ENCODE assay signal across 8 cellular contexts in the genomic region with DNA sequence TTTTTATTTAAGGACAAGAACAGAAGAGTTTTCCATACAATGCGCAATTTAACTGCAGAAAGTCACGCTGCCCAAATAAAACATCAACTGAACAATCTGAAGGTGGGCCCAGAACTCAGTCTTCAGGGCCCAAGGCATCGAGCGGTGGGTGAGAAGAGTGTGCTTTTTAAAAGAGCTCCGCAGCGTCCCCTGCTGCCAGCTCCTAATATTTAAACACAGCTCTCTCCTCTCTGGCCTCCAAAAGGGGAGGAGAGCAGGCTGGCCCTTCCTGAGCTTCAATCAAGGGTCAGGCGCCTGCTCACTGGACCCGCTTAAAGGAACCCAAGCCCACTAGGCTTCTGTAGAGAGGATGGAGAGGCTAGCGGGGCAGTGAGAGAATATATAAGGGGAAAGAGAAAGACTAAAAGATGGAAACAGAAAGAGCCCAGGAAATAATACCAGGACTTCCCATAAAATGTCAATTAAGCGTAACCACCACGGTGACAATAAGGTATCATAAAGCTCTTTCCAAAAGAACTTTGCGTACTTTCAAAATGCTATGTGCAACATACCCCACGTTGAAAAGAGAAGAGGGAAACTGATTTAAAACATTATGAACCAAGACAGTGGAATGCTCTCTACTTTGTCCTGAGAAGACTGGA. TPM values are rescaled to one million over a fixed set of nuclear protein-coding genes. Genes with fewer than 3 reads are reported as not detected.
DNase-seq lines count a peak whose midpoint lies in the region; ATAC-seq and TF ChIP-seq lines count a peak whose summit lies in the region.

No MANE protein-coding gene starts in this region.

- intact Hi-C loops in tibial artery (cut with DNase I; ENCODE audit: low total_unique reads): loop anchor here (2.0 to 10.0 kb wide), 2 partner anchors 87 to 211 kb away; no protein-coding TSS in a partner anchor

- in situ Hi-C loops in Caki2 (cut with HindIII; ENCODE audit: low pct_unique_long_range_greater_than_20kb, low sequenced_read_pairs): no loop called here

- H3K4me3 ChIP-seq in RWPE2 (ENCODE audit: severe bottlenecking) (no peak overlapping the region), tibial artery (peak overlapping the region in 1 of 2 donors; percentile 65)

- TF ChIP-seq CTCF in GM20000 (IDR thresholded peaks at IDR 0.05; ENCODE audit: extremely low read depth, missing control alignments) (peak; percentile 69), RWPE2 (IDR thresholded peaks at IDR 0.05; ENCODE audit: poor library complexity, severe bottlenecking) (peak; percentile 96), foreskin keratinocyte (conservative IDR thresholded peaks at IDR 0.05) (peak; percentile 90), tibial artery (IDR thresholded peaks at IDR 0.05) (peak; percentile 77 to 91)

- ATAC-seq in RWPE2 (ENCODE audit: low read depth): peak; percentile 55
- peak; percentile 51 for ATAC-seq in foreskin keratinocyte

- DNase-seq in Caki2 (ENCODE audit: low read depth): peak; percentile 67
- DNase-seq in GM20000 (ENCODE audit: low spot score): peak; percentile 84
- DNase-seq in HuH-7.5 (ENCODE audit: low spot score): peak; percentile 78
- no peak for DNase-seq in RWPE2 (ENCODE audit: low spot score)
- DNase-seq in activated naive CD4-positive, alpha-beta T cell treated with Interleukin-2 at 50 U/mL for 16 hours: peak; percentile 83
- peak in 1 of 2 donors; percentile 68 for DNase-seq in foreskin keratinocyte
- peak in 53 of 56 donors; percentile 39 to 94 (median 78) for DNase-seq in nucleus accumbens (lab: John Stamatoyannopoulos, UW)
- DNase-seq in tibial artery: peak; percentile 86 to 88

- H3K27me3 ChIP-seq in RWPE2 (ENCODE audit: insufficient read depth, poor library complexity, severe bottlenecking): no peaks in the 10 kb centered on the region
- no peaks in the 10 kb centered on the region for H3K27me3 ChIP-seq in foreskin keratinocyte
- no peaks in the 10 kb centered on the region for H3K27me3 ChIP-seq in tibial artery

- peaks cover 54% of the 10 kb centered on the region for H3K4me1 ChIP-seq in RWPE2 (ENCODE audit: insufficient read depth, poor library complexity, severe bottlenecking)
- peaks cover 50% of the 10 kb centered on the region for H3K4me1 ChIP-seq in foreskin keratinocyte
- peaks cover 0 to 59% (median 45%) of the 10 kb centered on the region in 4 donors for H3K4me1 ChIP-seq in tibial artery

- H3K36me3 ChIP-seq in RWPE2 (ENCODE audit: low read depth) (no peaks in the 10 kb centered on the region), tibial artery (no peaks in the 10 kb centered on the region)

- peak overlapping the region; percentile 85 for H3K27ac ChIP-seq in RWPE2 (ENCODE audit: poor library complexity, severe bottlenecking)
- H3K27ac ChIP-seq in foreskin keratinocyte: peak overlapping the region; percentile 68
- H3K27ac ChIP-seq in tibial artery: peak overlapping the region; percentile 39 to 59

- H3K9me3 ChIP-seq in RWPE2 (ENCODE audit: severe bottlenecking) (no peaks in the 10 kb centered on the region), tibial artery (no peaks in the 10 kb centered on the region)

RNA-seq across cellular contexts. Expression of a gene that starts 2.8 kb away (rescaled TPM):
- total RNA-seq in Caki2 (2014; rRNA removed; shearing (Covaris generic); ENCODE audit: low replicate concordance): 6.5 and 10.5 TPM in 2 replicates
- total RNA-seq in foreskin keratinocyte: 17.3 and 17.5 TPM in 2 replicates
- 6.0 and 6.6 TPM in 2 replicates for polyA plus RNA-seq in foreskin keratinocyte

RNA-seq across cellular contexts. Expression of a gene that starts 50.3 kb away (rescaled TPM):
- total RNA-seq in Caki2 (2014; rRNA removed; shearing (Covaris generic); ENCODE audit: low replicate concordance): 29.0 and 44.7 TPM in 2 replicates
- total RNA-seq in foreskin keratinocyte: 22.9 and 23.3 TPM in 2 replicates
- 13.7 and 16.4 TPM in 2 replicates for polyA plus RNA-seq in foreskin keratinocyte
